Comparison of ENCODE assay signal across 8 cellular contexts in genomic region chr9:93092171-93092991, GRCh38. TPM values are rescaled to one million over a fixed set of nuclear protein-coding genes. Genes with fewer than 3 reads are reported as not detected.
DNase-seq lines count a peak whose midpoint lies in the region; ATAC-seq and TF ChIP-seq lines count a peak whose summit lies in the region.

No MANE protein-coding gene starts in this region.

- peak overlapping the region; percentile 38 for H3K9ac ChIP-seq in mesenchymal stem cell (ENCODE audit: low read length)

- no peak overlapping the region for H4K8ac ChIP-seq in mesenchymal stem cell (ENCODE audit: low read length)

- no peak overlapping the region for H3K4me3 ChIP-seq in mesenchymal stem cell (ENCODE audit: insufficient read depth in 1 of 2, low read depth in 1 of 2, low read length in 2 of 2)
- H3K4me3 ChIP-seq in upper lobe of right lung = no peak overlapping the region

- peak; percentile 64 for DNase-seq in cardiac septum (ENCODE audit: low spot score)
- DNase-seq in left cardiac atrium = no peak
- DNase-seq in activated T-cell treated with anti-CD3 and anti-CD28 coated beads, Interleukin-2, amount 50 U/mL, for 48 hours = peak; percentile 14 to 18
- no peak for DNase-seq in mesenchymal stem cell
- peak; percentile 61 for DNase-seq in upper lobe of right lung
- DNase-seq in NCI-H1417 (lab: John Stamatoyannopoulos, UW) = no peak

- H3K36me3 ChIP-seq in mesenchymal stem cell (ENCODE audit: control insufficient read depth in 1 of 2, insufficient read depth in 2 of 2, low read depth in 1 of 2, low read length in 2 of 2) = no peaks in the 10 kb centered on the region
- no peaks in the 10 kb centered on the region for H3K36me3 ChIP-seq in upper lobe of right lung

- H2BK5ac ChIP-seq in mesenchymal stem cell (ENCODE audit: low read depth, low read length, poor library complexity, severe bottlenecking) = no peak overlapping the region

- 94% methylated on average over 6 of the region's 7 CpGs for WGBS in mesenchymal stem cell

- intact Hi-C loops in cardiac septum (cut with DNase I) = loop anchor here (10.0 kb wide), 1 partner anchor 482 kb away; the partner anchor contains the start of gene PHF2
- intact Hi-C loops in left cardiac atrium (cut with DNase I) = no loop called here
- intact Hi-C loops in upper lobe of right lung (cut with DNase I) = no loop called here

- H3K23ac ChIP-seq in mesenchymal stem cell (ENCODE audit: low read length in 2 of 2) = no peak overlapping the region

- ATAC-seq in left cardiac atrium (no peak), upper lobe of right lung (no peak), GM19395 (IDR thresholded peaks at IDR 0.05; ENCODE audit: unreplicated experiment) (no peak), GM18858 (IDR thresholded peaks at IDR 0.05; ENCODE audit: unreplicated experiment) (no peak)

- peak overlapping the region; percentile 4 for H3K27ac ChIP-seq in mesenchymal stem cell (ENCODE audit: low read length, poor library complexity, severe bottlenecking)
- H3K27ac ChIP-seq in upper lobe of right lung = peak overlapping the region; percentile 95

- no peaks in the 10 kb centered on the region for H3K79me1 ChIP-seq in mesenchymal stem cell (replicated peaks; ENCODE audit: low read length, poor library complexity, severe bottlenecking)

- H2AK5ac ChIP-seq in mesenchymal stem cell (ENCODE audit: low read length, severe bottlenecking) = no peak overlapping the region

- peak overlapping the region in 1 of 2 experiments; percentile 95 for H3K14ac ChIP-seq in mesenchymal stem cell (ENCODE audit: low read length in 2 of 2)

- no peak overlapping the region for H2AFZ ChIP-seq in mesenchymal stem cell (ENCODE audit: low read depth, low read length)

- peak overlapping the region; percentile 77 for H4K91ac ChIP-seq in mesenchymal stem cell (ENCODE audit: low read length)

- TF ChIP-seq CTCF in upper lobe of right lung (IDR thresholded peaks at IDR 0.05) = no peak

- H3K4me2 ChIP-seq in mesenchymal stem cell (ENCODE audit: low read length, poor library complexity, severe bottlenecking) = no peak overlapping the region

- H3K18ac ChIP-seq in mesenchymal stem cell (ENCODE audit: low read depth in 1 of 2, low read length in 2 of 2) = peak overlapping the region in 1 of 2 experiments; percentile 37

- H2BK12ac ChIP-seq in mesenchymal stem cell (ENCODE audit: low read length in 2 of 2) = peak overlapping the region in 1 of 2 experiments; percentile 6

- H3K27me3 ChIP-seq in mesenchymal stem cell (ENCODE audit: control insufficient read depth in 1 of 2, insufficient read depth in 1 of 2, low read length in 2 of 2) (no peaks in the 10 kb centered on the region), upper lobe of right lung (no peaks in the 10 kb centered on the region)

- no peak overlapping the region for H2BK120ac ChIP-seq in mesenchymal stem cell (ENCODE audit: low read depth, low read length)

- peaks cover 29% of the 10 kb centered on the region for H3K9me3 ChIP-seq in mesenchymal stem cell (ENCODE audit: control insufficient read depth, low read length)
- no peaks in the 10 kb centered on the region for H3K9me3 ChIP-seq in upper lobe of right lung

- peaks cover 30% of the 10 kb centered on the region for H3K4me1 ChIP-seq in mesenchymal stem cell (ENCODE audit: control insufficient read depth, insufficient read depth, low read depth, low read length)
- peaks cover 32% of the 10 kb centered on the region for H3K4me1 ChIP-seq in upper lobe of right lung

- peak overlapping the region in 1 of 2 experiments; percentile 35 for H3K4ac ChIP-seq in mesenchymal stem cell (ENCODE audit: low read depth in 1 of 2, low read length in 2 of 2)

- H2BK15ac ChIP-seq in mesenchymal stem cell (ENCODE audit: low read depth, poor library complexity, severe bottlenecking) = peak overlapping the region; percentile 73

RNA-seq across cellular contexts. Expression of gene CARD19, which starts 3.6 kb away (rescaled TPM):
- total RNA-seq in cardiac septum (45.1 TPM), left cardiac atrium (10 to 100 TPM; 20.2 to 26.3 TPM), upper lobe of right lung (31.8 TPM)
- polyA plus RNA-seq in mesenchymal stem cell (2013, experiment 1 of 2) = 66.8 TPM
- polyA plus RNA-seq in mesenchymal stem cell (2013, experiment 2 of 2) = 66.1 TPM

RNA-seq across cellular contexts. Expression of gene SUSD3, which starts 33.9 kb away (rescaled TPM):
- total RNA-seq in cardiac septum (1.1 TPM), left cardiac atrium (1 to 10 TPM; 1.6 to 2.4 TPM), upper lobe of right lung (4.8 TPM)
- 0.03 TPM for polyA plus RNA-seq in mesenchymal stem cell (2013, experiment 1 of 2)
- not detected for polyA plus RNA-seq in mesenchymal stem cell (2013, experiment 2 of 2)

RNA-seq across cellular contexts. Expression of gene NINJ1, which starts 41.7 kb away (rescaled TPM):
- total RNA-seq in cardiac septum = 46.4 TPM
- total RNA-seq in left cardiac atrium = 10 to 100 TPM; 38.4 to 45.9 TPM
- 62.3 TPM for polyA plus RNA-seq in mesenchymal stem cell (2013, experiment 1 of 2)
- polyA plus RNA-seq in mesenchymal stem cell (2013, experiment 2 of 2) = 64.2 TPM
- 53.2 TPM for total RNA-seq in upper lobe of right lung

Comparison
In these comparisons a context has a peak if more than half of its experiments do, and no peak if none do; other contexts are left out.
1. DNase-seq: peak in cardiac septum (single experiment), activated T-cell treated with anti-CD3 and anti-CD28 coated beads, Interleukin-2, amount 50 U/mL, for 48 hours (2 of 2) and upper lobe of right lung (single experiment); none in left cardiac atrium (single experiment), mesenchymal stem cell (single experiment) and NCI-H1417 (0 of 3).